Comparison of ENCODE assay signal across 13 cellular contexts in genomic region chr13:76425930-76426329, GRCh38.
A peak's percentile ranks its signal among the peaks of the same experiment; 100 is the strongest.
DNase-seq lines count a peak whose midpoint lies in the region; ATAC-seq and TF ChIP-seq lines count a peak whose summit lies in the region.
"Had no signal": no experiment of that assay in that cellular context is flagged by ENCODE, and none has a peak within 500 bp of the region (broad histone marks: within the 10 kb centered on the region; RNA-seq: fewer than 3 reads in every experiment).

No MANE protein-coding gene starts in this region.

- no peaks in the 10 kb centered on the region for H3K23me2 ChIP-seq in H9 (ENCODE audit: insufficient read length, low read depth, low read length, poor library complexity, severe bottlenecking)

- intact Hi-C loops in Right ventricle myocardium inferior (cut with DNase I) (no loop called here), spleen (cut with DNase I; ENCODE audit: low total_unique reads) (no loop called here)

- H4K8ac ChIP-seq in H9 (replicated peaks; ENCODE audit: insufficient read length, low read depth, low read length): no peak overlapping the region

- H2BK12ac ChIP-seq in H9 (ENCODE audit: insufficient read length, low read depth, low read length): no peak overlapping the region

- no peaks in the 10 kb centered on the region for H3K9me3 Mint-ChIP-seq in H9

- H3K9ac ChIP-seq in H9 (ENCODE audit: extremely low read depth, insufficient read length, low read length): no peak overlapping the region

- H3K4me1 ChIP-seq in right atrium auricular region (no peaks in the 10 kb centered on the region), hepatocyte (ENCODE audit: insufficient read depth) (no peaks in the 10 kb centered on the region), spleen (no peaks in the 10 kb centered on the region), H9 (ENCODE audit: insufficient read depth, low read length) (no peaks in the 10 kb centered on the region)
- H3K4me1 ChIP-seq: sigmoid colon, SJSA1 had no signal

- H3K27me3 Mint-ChIP-seq in H9 (ENCODE audit: low read depth): no peaks in the 10 kb centered on the region

- no peaks in the 10 kb centered on the region for H3K4me1 Mint-ChIP-seq in H9

- no peak for TF ChIP-seq POLR2A in spleen (IDR thresholded peaks at IDR 0.05)

- H3K56ac ChIP-seq in H9 (ENCODE audit: insufficient read length, low read depth, low read length): no peak overlapping the region

- H3K27ac ChIP-seq in right atrium auricular region (peak overlapping the region in 1 of 2 donors; percentile 12), hepatocyte (no peak overlapping the region), spleen (no peak overlapping the region), H9 (ENCODE audit: insufficient read length, low read depth, low read length) (no peak overlapping the region)
- H3K27ac ChIP-seq: SJSA1 had no signal

- no peak overlapping the region for H3K4me2 ChIP-seq in hepatocyte
- no peak overlapping the region for H3K4me2 ChIP-seq in H9 (ENCODE audit: insufficient read depth, insufficient read length, low read length)

- no peaks in the 10 kb centered on the region for H3K79me2 ChIP-seq in hepatocyte
- H3K79me2 ChIP-seq in H9 (ENCODE audit: insufficient read depth, low read length): no peaks in the 10 kb centered on the region

- H4K20me1 ChIP-seq in hepatocyte (ENCODE audit: insufficient read depth, poor library complexity, severe bottlenecking) (no peaks in the 10 kb centered on the region), H9 (ENCODE audit: control insufficient read depth, insufficient read depth, insufficient read length) (no peaks in the 10 kb centered on the region)

- in situ Hi-C loops in astrocyte of the spinal cord (cut with HindIII; ENCODE audit: low sequenced_read_pairs) (no loop called here), GM13976 (cut with MboI; ENCODE audit: low sequenced_read_pairs, unreplicated experiment) (no loop called here)

- peak; percentile 86 for ATAC-seq in Right ventricle myocardium inferior

- no peak overlapping the region for H4K91ac ChIP-seq in H9 (ENCODE audit: insufficient read length, low read depth, low read length)

- no peak overlapping the region for H3T11ph ChIP-seq in H9 (ENCODE audit: low read length)

- H2AFZ ChIP-seq in hepatocyte (no peak overlapping the region), H9 (ENCODE audit: low read length) (no peak overlapping the region)

- no peak overlapping the region for H3K14ac ChIP-seq in H9 (ENCODE audit: insufficient read depth, low read length)

- TF ChIP-seq CTCF in right atrium auricular region (IDR thresholded peaks at IDR 0.05) (no peak), astrocyte of the spinal cord (IDR thresholded peaks at IDR 0.05; ENCODE audit: low read depth, low read length) (no peak), hepatocyte (IDR thresholded peaks at IDR 0.05; ENCODE audit: poor library complexity) (no peak), spleen (IDR thresholded peaks at IDR 0.05 in 8 of 11, conservative IDR thresholded peaks at IDR 0.05 in 3 of 11) (no peak), GM13976 (IDR thresholded peaks at IDR 0.05; ENCODE audit: borderline replicate concordance, control extremely low read depth, extremely low read depth, insufficient read depth, missing control alignments) (no peak), H9 (conservative IDR thresholded peaks at IDR 0.05) (no peak)

- H3K36me3 ChIP-seq in right atrium auricular region (no peaks in the 10 kb centered on the region), hepatocyte (replicated peaks; ENCODE audit: insufficient read depth, low read depth) (no peaks in the 10 kb centered on the region), spleen (no peaks in the 10 kb centered on the region)
- H3K36me3 ChIP-seq: sigmoid colon, SJSA1 had no signal

- H3K79me1 ChIP-seq in H9 (ENCODE audit: insufficient read depth, low read depth, low read length, poor library complexity, severe bottlenecking): no peaks in the 10 kb centered on the region

- no peak overlapping the region for H2BK5ac ChIP-seq in H9 (ENCODE audit: insufficient read length, low read length)

- no peak overlapping the region for H2BK20ac ChIP-seq in H9 (ENCODE audit: low read depth, low read length, poor library complexity, severe bottlenecking)

- no peak overlapping the region for H3K27ac Mint-ChIP-seq in H9

- H3K9me3 ChIP-seq in right atrium auricular region: no peaks in the 10 kb centered on the region
- H3K9me3 ChIP-seq in hepatocyte (ENCODE audit: low read depth): no peaks in the 10 kb centered on the region
- no peaks in the 10 kb centered on the region for H3K9me3 ChIP-seq in spleen
- no peaks in the 10 kb centered on the region for H3K9me3 ChIP-seq in H9 (ENCODE audit: control insufficient read depth, low read depth, low read length)
- H3K9me3 ChIP-seq: sigmoid colon, SJSA1 had no signal

- no peak overlapping the region for H3K4me3 ChIP-seq in right atrium auricular region
- no peak overlapping the region for H3K4me3 ChIP-seq in astrocyte of the spinal cord (ENCODE audit: low read depth, low read length)
- H3K4me3 ChIP-seq in hepatocyte: no peak overlapping the region
- no peak overlapping the region for H3K4me3 ChIP-seq in spleen
- H3K4me3 ChIP-seq: sigmoid colon, SJSA1 had no signal

- H2AK5ac ChIP-seq in H9 (ENCODE audit: insufficient read length, low read length): no peak overlapping the region

- H3K9me2 ChIP-seq in hepatocyte (replicated peaks; ENCODE audit: insufficient read depth): no peaks in the 10 kb centered on the region

- no peak overlapping the region for H3K18ac ChIP-seq in H9 (ENCODE audit: insufficient read length, low read depth, low read length)

- no peaks in the 10 kb centered on the region for H3K27me3 ChIP-seq in right atrium auricular region
- H3K27me3 ChIP-seq in hepatocyte: no peaks in the 10 kb centered on the region
- H3K27me3 ChIP-seq in spleen (replicated peaks in 1 of 7): no peaks in the 10 kb centered on the region
- no peaks in the 10 kb centered on the region for H3K27me3 ChIP-seq in H9 (ENCODE audit: insufficient read depth, low read length)
- H3K27me3 ChIP-seq: sigmoid colon, SJSA1 had no signal

- H3K4me3 Mint-ChIP-seq in H9: no peak overlapping the region

- no peak overlapping the region for H2BK15ac ChIP-seq in H9 (ENCODE audit: low read depth, low read length)

- no peak overlapping the region for H2BK120ac ChIP-seq in H9 (ENCODE audit: low read depth, low read length, poor library complexity, severe bottlenecking)

- no peaks in the 10 kb centered on the region for H3K36me3 Mint-ChIP-seq in H9 (ENCODE audit: insufficient read depth in 1 of 3, low read depth in 3 of 3)

- 73% methylated on average over 2 of the region's 2 CpGs for WGBS in hepatocyte (ENCODE audit: low lambda C conversion rate, missing lambda C conversion rate)
- WGBS in spleen, 5 donors: 48 to 74% (median 57%) methylated on average over 2 of the region's 2 CpGs
- WGBS in H9 (ENCODE audit: extremely low coverage, insufficient read length, low lambda C conversion rate): no CpG with 5 or more reads among the region's 2 CpGs

- no peak overlapping the region for H4K5ac ChIP-seq in H9 (ENCODE audit: insufficient read length, low read depth, low read length)

- H3K23ac ChIP-seq in H9 (ENCODE audit: insufficient read length, low read depth, low read length): no peak overlapping the region

- DNase-seq in Right ventricle myocardium inferior (ENCODE audit: missing footprints): no peak
- DNase-seq in right atrium auricular region (ENCODE audit: low spot score): no peak
- DNase-seq in astrocyte of the spinal cord (ENCODE audit: low read depth, low spot score): peak; percentile 76
- DNase-seq in hepatocyte (ENCODE audit: low spot score): peak; percentile 8
- DNase-seq in spleen: no peak
- no peak for DNase-seq in GM13976 (ENCODE audit: low spot score)
- no peak for DNase-seq in H9
- DNase-seq in stimulated activated CD4-positive, alpha-beta T cell treated with anti-CD3 and anti-CD28 coated beads, Interleukin-4, amount 100 ng/mL, for 24 hours: no peak
- DNase-seq: 8988T, DND-41, hippocampal formation, sigmoid colon had no signal

- H3K4ac ChIP-seq in H9 (ENCODE audit: low read depth, low read length): no peak overlapping the region

Comparison
In these comparisons a context has a peak if more than half of its experiments do, and no peak if none do; other contexts are left out.
1. DNase-seq: peak in astrocyte of the spinal cord (single experiment) and hepatocyte (single experiment); none in Right ventricle myocardium inferior (single experiment), right atrium auricular region (single experiment), spleen (single experiment), GM13976 (single experiment), H9 (single experiment) and stimulated activated CD4-positive, alpha-beta T cell treated with anti-CD3 and anti-CD28 coated beads, Interleukin-4, amount 100 ng/mL, for 24 hours (single experiment).